14 cellular contexts compared by ENCODE assay signal in genomic region chr14:37994846-37995372, GRCh38.
A peak's percentile ranks its signal among the peaks of the same experiment; 100 is the strongest.
DNase-seq lines count a peak whose midpoint lies in the region; FAIRE-seq and TF ChIP-seq lines count a peak whose summit lies in the region.
"Had no signal": no experiment of that assay in that cellular context is flagged by ENCODE, and none has a peak within 500 bp of the region (broad histone marks: within the 10 kb centered on the region; RNA-seq: fewer than 3 reads in every experiment).

No MANE protein-coding gene starts in this region.

- H3K27me3 Mint-ChIP-seq in Caco-2 (ENCODE audit: insufficient read depth, unreplicated experiment): no peaks in the 10 kb centered on the region
- H3K27me3 Mint-ChIP-seq: CD8-positive, alpha-beta memory T cell had no signal

- FAIRE-seq in H1 (lab: Jason Lieb, UNC): peak; percentile 76
- FAIRE-seq: A549, GM12891, H54 had no signal

- TF ChIP-seq EP300 in H1 (IDR thresholded peaks at IDR 0.05; ENCODE audit: borderline replicate concordance in 1 of 2, low read depth in 2 of 2, low read length in 2 of 2): no peak

- 0 out of 2 replicates have a peak overlapping the region, but pooled peaks have one; percentile 1 for H2AFZ ChIP-seq in H1 (ENCODE audit: low read length)

- H3K4me1 Mint-ChIP-seq in Caco-2 (ENCODE audit: low read depth, unreplicated experiment): no peaks in the 10 kb centered on the region
- H3K4me1 Mint-ChIP-seq: CD8-positive, alpha-beta memory T cell had no signal

- H3K79me1 ChIP-seq in H1 (ENCODE audit: low read depth, low read length): no peaks in the 10 kb centered on the region

- no peak overlapping the region for H3K4me3 Mint-ChIP-seq in Caco-2 (ENCODE audit: unreplicated experiment)
- H3K4me3 Mint-ChIP-seq: CD8-positive, alpha-beta memory T cell had no signal

- H4K91ac ChIP-seq in H1 (replicated peaks; ENCODE audit: insufficient read length, low read length): no peak overlapping the region

- peak overlapping the region; percentile 14 for H4K5ac ChIP-seq in H1 (ENCODE audit: insufficient read length, low read depth, low read length)

- H3K36me3 Mint-ChIP-seq in Caco-2 (ENCODE audit: insufficient read depth, unreplicated experiment): no peaks in the 10 kb centered on the region
- H3K36me3 Mint-ChIP-seq: CD8-positive, alpha-beta memory T cell had no signal

- TF ChIP-seq RAD21 in H1 (IDR thresholded peaks at IDR 0.05 in 1 of 2, conservative IDR thresholded peaks at IDR 0.05 in 1 of 2; ENCODE audit: low read depth in 2 of 2, low read length in 2 of 2): no peak

- H2AK5ac ChIP-seq in H1 (ENCODE audit: low read depth, low read length): peak overlapping the region; percentile 40; the same call in 1 of the 2 replicates

- H3K9me3 ChIP-seq in HUES6 (ENCODE audit: control insufficient read depth, insufficient read depth, low read depth, low read length) (no peaks in the 10 kb centered on the region; the same call in 1 of the 2 replicates), H1 (ENCODE audit: insufficient read depth in 2 of 2, low read depth in 1 of 2, low read length in 1 of 2) (no peaks in the 10 kb centered on the region), iPS DF 6.9 (ENCODE audit: control insufficient read depth, insufficient read depth, low read length) (no peaks in the 10 kb centered on the region), Caco-2 (no peaks in the 10 kb centered on the region)
- H3K9me3 ChIP-seq: A549, BE2C had no signal

- intact Hi-C loops in Caco-2 (cut with micrococcal nuclease; ENCODE audit: unreplicated experiment): no loop called here

- peak overlapping the region; percentile 25 for H2BK5ac ChIP-seq in H1 (ENCODE audit: low read depth, low read length)

- DNase-seq in H1 (ENCODE audit: low read depth in 1 of 2, low spot score in 2 of 2): peak in 1 of 2 experiments; percentile 29
- peak; percentile 58 for DNase-seq in iPS DF 6.9 (ENCODE audit: low read depth, low spot score)
- DNase-seq in SKM-1 treated with dmso at 0.1 percent for 144 hours (lab: John Stamatoyannopoulos, UW; ENCODE audit: unreplicated experiment): no peak
- no peak for DNase-seq in Caco-2
- DNase-seq in activated naive CD4-positive, alpha-beta T cell (lab: John Stamatoyannopoulos, UW): no peak
- DNase-seq in DMS79 (lab: John Stamatoyannopoulos, UW): no peak
- DNase-seq: BE2C; CD8-positive, alpha-beta memory T cell; DMS53 had no signal

- POLR2A ChIA-PET in H1 (lab: Charles Lee; ENCODE audit: partially characterized antibody): no interaction called here
- POLR2A ChIA-PET in Caco-2 (lab: Charles Lee): no interaction called here

- H2BK15ac ChIP-seq in H1 (ENCODE audit: low read length): no peak overlapping the region

- no peak for TF ChIP-seq POLR2A in H1 (IDR thresholded peaks at IDR 0.05; ENCODE audit: control extremely low read depth in 1 of 2, low read depth in 2 of 2, low read length in 2 of 2)

- H2BK12ac ChIP-seq in H1 (ENCODE audit: low read depth, low read length): peak overlapping the region; percentile 3; the same call in 1 of the 2 replicates

- no peak overlapping the region for H3K27ac Mint-ChIP-seq in Caco-2 (ENCODE audit: unreplicated experiment)

- BruUV-seq in Caco-2 (replicated peaks; lab: Mats Ljungman, UMichigan): no TSS peak

- 31% methylated on average over 4 of the region's 4 CpGs; no CpG with 5 or more reads in 1 of the 2 experiments for WGBS in H1 (ENCODE audit: extremely low coverage in 1 of 2, insufficient coverage in 1 of 2, insufficient read length in 1 of 2, insufficient replicate concordance in 2 of 2, low coverage in 1 of 2, low lambda C conversion rate in 2 of 2, missing lambda C conversion rate in 1 of 2), 2 experiments
- WGBS in iPS DF 6.9 (ENCODE audit: insufficient coverage, insufficient read length): no CpG with 5 or more reads among the region's 4 CpGs

- no peak overlapping the region for H3K4me3 ChIP-seq in HUES6 (ENCODE audit: low read depth, low read length)
- no peak overlapping the region for H3K4me3 ChIP-seq in H1 (ENCODE audit: extremely low read depth in 1 of 4, insufficient read depth in 2 of 4, low read depth in 3 of 4, low read length in 4 of 4)
- H3K4me3 ChIP-seq in iPS DF 6.9 (ENCODE audit: low read length): no peak overlapping the region
- no peak overlapping the region for H3K4me3 ChIP-seq in Caco-2 (ENCODE audit: low read depth, low read length)
- H3K4me3 ChIP-seq: A549 had no signal

- peak overlapping the region; percentile 55 for H3K18ac ChIP-seq in H1 (ENCODE audit: extremely low read depth, low read length)

- H3K23me2 ChIP-seq in H1 (ENCODE audit: low read depth, low read length): no peaks in the 10 kb centered on the region; the same call in 1 of the 2 replicates

- no peak overlapping the region for H3K4ac ChIP-seq in H1 (replicated peaks; ENCODE audit: insufficient read length, low read depth, low read length)

- peak overlapping the region; percentile 93 for H2BK120ac ChIP-seq in H1 (replicated peaks; ENCODE audit: low read depth, low read length)

- H4K8ac ChIP-seq in H1 (ENCODE audit: extremely low read depth, insufficient read depth, low read length): no peak overlapping the region

- no peak overlapping the region for H3K56ac ChIP-seq in H1 (replicated peaks; ENCODE audit: insufficient read length, low read depth, low read length)

- peak overlapping the region; percentile 78 for H3K27ac ChIP-seq in HUES6 (ENCODE audit: low read depth, low read length)
- H3K27ac ChIP-seq in H1 (ENCODE audit: low read depth, low read length): peak overlapping the region; percentile 54
- H3K27ac ChIP-seq in iPS DF 6.9 (ENCODE audit: low read length): peak overlapping the region; percentile 64
- H3K27ac ChIP-seq: A549, C4-2B had no signal

- H4K20me1 ChIP-seq in H1 (replicated peaks in 1 of 2; ENCODE audit: control insufficient read depth in 1 of 2, insufficient read depth in 2 of 2, low read length in 2 of 2): no peaks in the 10 kb centered on the region

- peak overlapping the region; percentile 92; the same call in 1 of the 2 replicates for H2BK20ac ChIP-seq in H1 (ENCODE audit: low read length)

- H3K9ac ChIP-seq in HUES6 (ENCODE audit: low read length) (no peak overlapping the region), H1 (replicated peaks in 1 of 4; ENCODE audit: extremely low read depth in 1 of 4, low read depth in 3 of 4, low read length in 3 of 4) (no peak overlapping the region)

- H3K79me2 ChIP-seq in H1 (ENCODE audit: control insufficient read depth in 1 of 2, insufficient read depth in 2 of 2, low read length in 2 of 2): no peaks in the 10 kb centered on the region

- no peak overlapping the region for H3K14ac ChIP-seq in H1 (ENCODE audit: insufficient read length)

- H3K4me2 ChIP-seq in H1 (ENCODE audit: insufficient read depth in 1 of 2, low read depth in 2 of 2, low read length in 2 of 2): peak overlapping the region in 1 of 2 experiments; percentile 36; a peak in 1 of 4 replicates
- H3K4me2 ChIP-seq: A549 had no signal

- H3K23ac ChIP-seq in H1 (ENCODE audit: insufficient read length): no peak overlapping the region

- H3K9me3 Mint-ChIP-seq in Caco-2 (ENCODE audit: unreplicated experiment): no peaks in the 10 kb centered on the region

- no peaks in the 10 kb centered on the region for H3K27me3 ChIP-seq in HUES6 (ENCODE audit: control insufficient read depth, insufficient read depth, low read length)
- H3K27me3 ChIP-seq in H1 (replicated peaks in 1 of 4; ENCODE audit: control insufficient read depth in 3 of 4, extremely low read depth in 1 of 4, insufficient read depth in 3 of 4, low read length in 3 of 4): no peaks in the 10 kb centered on the region
- no peaks in the 10 kb centered on the region for H3K27me3 ChIP-seq in iPS DF 6.9 (ENCODE audit: control insufficient read depth, insufficient read depth, low read length)
- no peaks in the 10 kb centered on the region for H3K27me3 ChIP-seq in Caco-2 (replicated peaks; ENCODE audit: control insufficient read depth, insufficient read depth, low read length)
- H3K27me3 ChIP-seq: BE2C had no signal

- CTCF ChIA-PET in H1 (lab: Charles Lee; ENCODE audit: partially characterized antibody) (no interaction called here), Caco-2 (lab: Charles Lee) (no interaction called here)

- peaks cover 22% of the 10 kb centered on the region for H3K4me1 ChIP-seq in HUES6 (ENCODE audit: control insufficient read depth, insufficient read depth, low read length)
- H3K4me1 ChIP-seq in H1 (replicated peaks in 1 of 4; ENCODE audit: control insufficient read depth in 3 of 4, insufficient read depth in 4 of 4, low read length in 3 of 4): peaks cover 1 to 24% (median 10%) of the 10 kb centered on the region in 4 experiments; a peak in 5 of 7 replicates
- peaks cover 8% of the 10 kb centered on the region; the same call in 1 of the 2 replicates for H3K4me1 ChIP-seq in iPS DF 6.9 (ENCODE audit: control insufficient read depth, insufficient read depth, low read length)
- no peaks in the 10 kb centered on the region for H3K4me1 ChIP-seq in Caco-2
- H3K4me1 ChIP-seq: A549, BE2C had no signal

- TF ChIP-seq CTCF in H1 (IDR thresholded peaks at IDR 0.05; ENCODE audit: control extremely low read depth in 1 of 3, insufficient read depth in 1 of 3, low read depth in 1 of 3, low read length in 3 of 3) (no peak), Caco-2 (IDR thresholded peaks at IDR 0.05; ENCODE audit: insufficient read depth in 1 of 2, low read depth in 1 of 2, low read length in 1 of 2, severe bottlenecking in 1 of 2, unreplicated experiment in 1 of 2) (no peak)

- H3K36me3 ChIP-seq in HUES6 (ENCODE audit: control insufficient read depth, insufficient read depth, low read length) (no peaks in the 10 kb centered on the region), H1 (ENCODE audit: control insufficient read depth in 2 of 4, insufficient read depth in 4 of 4, low read length in 3 of 4) (no peaks in the 10 kb centered on the region), iPS DF 6.9 (ENCODE audit: control insufficient read depth, insufficient read depth, low read length) (no peaks in the 10 kb centered on the region), Caco-2 (ENCODE audit: control insufficient read depth, insufficient read depth, low read length) (no peaks in the 10 kb centered on the region)
- H3K36me3 ChIP-seq: BE2C had no signal

TF ChIP-seq in H1, 55 proteins besides CTCF, POLR2A, EP300 and RAD21 (continues in another document):
- TF ChIP-seq SAP30 (IDR thresholded peaks at IDR 0.05; ENCODE audit: insufficient read depth, insufficient replicate concordance, low read length): no peak
- TF ChIP-seq BACH1 (IDR thresholded peaks at IDR 0.05; ENCODE audit: low read length): no peak
- TF ChIP-seq GABPA (IDR thresholded peaks at IDR 0.05; ENCODE audit: borderline replicate concordance, insufficient read depth, low read length): no peak
- no peak for TF ChIP-seq ATF2 (IDR thresholded peaks at IDR 0.05; ENCODE audit: low read length)
